In genomic region chr1:212514056-212514614, GRCh38 we compare ENCODE assay signal across 1 cellular context.
TF ChIP-seq lines count a peak whose summit lies in the region.

No MANE protein-coding gene starts in this region.

TF ChIP-seq in K562, 482 proteins besides CTCF, POLR2A, EP300 and RAD21 (continued from another document and continues in another):
- TF ChIP-seq ZBTB40 (IDR thresholded peaks at IDR 0.05) = peak; percentile 67
- TF ChIP-seq ZBTB40 (CRISPR knock-in tag; IDR thresholded peaks at IDR 0.05) = no peak
- TF ChIP-seq CHD1 (IDR thresholded peaks at IDR 0.05; ENCODE audit: low read length) = no peak
- TF ChIP-seq KLF13 (tag; IDR thresholded peaks at IDR 0.05; ENCODE audit: borderline replicate concordance, low read depth) = no peak
- no peak for TF ChIP-seq NUFIP1 (IDR thresholded peaks at IDR 0.05; ENCODE audit: partially characterized antibody)
- no peak for TF ChIP-seq ATF4 (CRISPR knock-in tag; IDR thresholded peaks at IDR 0.05)
- TF ChIP-seq, protein P1, sequence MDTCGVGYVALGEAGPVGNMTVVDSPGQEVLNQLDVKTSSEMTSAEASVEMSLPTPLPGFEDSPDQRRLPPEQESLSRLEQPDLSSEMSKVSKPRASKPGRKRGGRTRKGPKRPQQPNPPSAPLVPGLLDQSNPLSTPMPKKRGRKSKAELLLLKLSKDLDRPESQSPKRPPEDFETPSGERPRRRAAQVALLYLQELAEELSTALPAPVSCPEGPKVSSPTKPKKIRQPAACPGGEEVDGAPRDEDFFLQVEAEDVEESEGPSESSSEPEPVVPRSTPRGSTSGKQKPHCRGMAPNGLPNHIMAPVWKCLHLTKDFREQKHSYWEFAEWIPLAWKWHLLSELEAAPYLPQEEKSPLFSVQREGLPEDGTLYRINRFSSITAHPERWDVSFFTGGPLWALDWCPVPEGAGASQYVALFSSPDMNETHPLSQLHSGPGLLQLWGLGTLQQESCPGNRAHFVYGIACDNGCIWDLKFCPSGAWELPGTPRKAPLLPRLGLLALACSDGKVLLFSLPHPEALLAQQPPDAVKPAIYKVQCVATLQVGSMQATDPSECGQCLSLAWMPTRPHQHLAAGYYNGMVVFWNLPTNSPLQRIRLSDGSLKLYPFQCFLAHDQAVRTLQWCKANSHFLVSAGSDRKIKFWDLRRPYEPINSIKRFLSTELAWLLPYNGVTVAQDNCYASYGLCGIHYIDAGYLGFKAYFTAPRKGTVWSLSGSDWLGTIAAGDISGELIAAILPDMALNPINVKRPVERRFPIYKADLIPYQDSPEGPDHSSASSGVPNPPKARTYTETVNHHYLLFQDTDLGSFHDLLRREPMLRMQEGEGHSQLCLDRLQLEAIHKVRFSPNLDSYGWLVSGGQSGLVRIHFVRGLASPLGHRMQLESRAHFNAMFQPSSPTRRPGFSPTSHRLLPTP (IDR thresholded peaks at IDR 0.05; ENCODE audit: borderline replicate concordance, extremely low read depth, insufficient read length) = no peak
- no peak for TF ChIP-seq ZNF76 (CRISPR knock-in tag; IDR thresholded peaks at IDR 0.05; ENCODE audit: borderline replicate concordance)
- no peak for TF ChIP-seq KAT8 (IDR thresholded peaks at IDR 0.05; ENCODE audit: low read depth)
- TF ChIP-seq PATZ1 (CRISPR knock-in tag; IDR thresholded peaks at IDR 0.05; ENCODE audit: borderline replicate concordance) = no peak
- TF ChIP-seq STAG1 (CRISPR knock-in tag; IDR thresholded peaks at IDR 0.05; ENCODE audit: borderline replicate concordance) = 0 out of 2 replicates have a peak, but pooled peaks have one; percentile 9
- no peak for TF ChIP-seq CBX1 (IDR thresholded peaks at IDR 0.05; ENCODE audit: low read depth)
- no peak for TF ChIP-seq SMARCC2 (IDR thresholded peaks at IDR 0.05; ENCODE audit: low read depth)
- no peak for TF ChIP-seq COPS2 (conservative IDR thresholded peaks at IDR 0.05)
- TF ChIP-seq CREM (IDR thresholded peaks at IDR 0.05; ENCODE audit: low read depth) = peak; percentile 54; the same call in 1 of the 2 replicates
- TF ChIP-seq FOXK2 (conservative IDR thresholded peaks at IDR 0.05 in 1 of 2, IDR thresholded peaks at IDR 0.05 in 1 of 2; ENCODE audit: low read depth in 2 of 2) = no peak
- no peak for TF ChIP-seq SMAD2 (IDR thresholded peaks at IDR 0.05; ENCODE audit: low read depth, low read length)
- TF ChIP-seq E2F3 (CRISPR knock-in tag; IDR thresholded peaks at IDR 0.05) = no peak
- TF ChIP-seq, protein P2, sequence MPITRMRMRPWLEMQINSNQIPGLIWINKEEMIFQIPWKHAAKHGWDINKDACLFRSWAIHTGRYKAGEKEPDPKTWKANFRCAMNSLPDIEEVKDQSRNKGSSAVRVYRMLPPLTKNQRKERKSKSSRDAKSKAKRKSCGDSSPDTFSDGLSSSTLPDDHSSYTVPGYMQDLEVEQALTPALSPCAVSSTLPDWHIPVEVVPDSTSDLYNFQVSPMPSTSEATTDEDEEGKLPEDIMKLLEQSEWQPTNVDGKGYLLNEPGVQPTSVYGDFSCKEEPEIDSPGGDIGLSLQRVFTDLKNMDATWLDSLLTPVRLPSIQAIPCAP (CRISPR knock-in tag; IDR thresholded peaks at IDR 0.05; ENCODE audit: borderline replicate concordance) = no peak
- TF ChIP-seq, protein P3, sequence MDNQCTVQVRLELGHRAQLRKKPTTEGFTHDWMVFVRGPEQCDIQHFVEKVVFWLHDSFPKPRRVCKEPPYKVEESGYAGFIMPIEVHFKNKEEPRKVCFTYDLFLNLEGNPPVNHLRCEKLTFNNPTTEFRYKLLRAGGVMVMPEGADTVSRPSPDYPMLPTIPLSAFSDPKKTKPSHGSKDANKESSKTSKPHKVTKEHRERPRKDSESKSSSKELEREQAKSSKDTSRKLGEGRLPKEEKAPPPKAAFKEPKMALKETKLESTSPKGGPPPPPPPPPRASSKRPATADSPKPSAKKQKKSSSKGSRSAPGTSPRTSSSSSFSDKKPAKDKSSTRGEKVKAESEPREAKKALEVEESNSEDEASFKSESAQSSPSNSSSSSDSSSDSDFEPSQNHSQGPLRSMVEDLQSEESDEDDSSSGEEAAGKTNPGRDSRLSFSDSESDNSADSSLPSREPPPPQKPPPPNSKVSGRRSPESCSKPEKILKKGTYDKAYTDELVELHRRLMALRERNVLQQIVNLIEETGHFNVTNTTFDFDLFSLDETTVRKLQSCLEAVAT (IDR thresholded peaks at IDR 0.05) = no peak
- peak; percentile 74; the same call in 1 of the 2 replicates for TF ChIP-seq ETV5 (CRISPR knock-in tag; IDR thresholded peaks at IDR 0.05; ENCODE audit: low read depth)
- TF ChIP-seq ZNF766 (CRISPR knock-in tag; conservative IDR thresholded peaks at IDR 0.05) = 0 out of 2 replicates have a peak, but pooled peaks have one; percentile 35
- no peak for TF ChIP-seq SOX6 (IDR thresholded peaks at IDR 0.05)
- TF ChIP-seq FOXJ2 (tag; IDR thresholded peaks at IDR 0.05) = no peak
- TF ChIP-seq JUND (IDR thresholded peaks at IDR 0.05; ENCODE audit: borderline replicate concordance, low read depth, low read length) = no peak
- no peak for TF ChIP-seq JUND (tag; IDR thresholded peaks at IDR 0.05; ENCODE audit: borderline replicate concordance, low read depth, low read length)
- no peak for TF ChIP-seq ZBED1 (IDR thresholded peaks at IDR 0.05)
- no peak for TF ChIP-seq DPF2 (IDR thresholded peaks at IDR 0.05)
- TF ChIP-seq TOE1 (IDR thresholded peaks at IDR 0.05; ENCODE audit: borderline replicate concordance) = no peak
- 0 out of 2 replicates have a peak, but pooled peaks have one; percentile 69 for TF ChIP-seq TOE1 (CRISPR knock-in tag; IDR thresholded peaks at IDR 0.05; ENCODE audit: borderline replicate concordance, low read depth)
- peak; percentile 25; the same call in 1 of the 2 replicates for TF ChIP-seq FOSL1 (tag; conservative IDR thresholded peaks at IDR 0.05)
- TF ChIP-seq, protein P4, sequence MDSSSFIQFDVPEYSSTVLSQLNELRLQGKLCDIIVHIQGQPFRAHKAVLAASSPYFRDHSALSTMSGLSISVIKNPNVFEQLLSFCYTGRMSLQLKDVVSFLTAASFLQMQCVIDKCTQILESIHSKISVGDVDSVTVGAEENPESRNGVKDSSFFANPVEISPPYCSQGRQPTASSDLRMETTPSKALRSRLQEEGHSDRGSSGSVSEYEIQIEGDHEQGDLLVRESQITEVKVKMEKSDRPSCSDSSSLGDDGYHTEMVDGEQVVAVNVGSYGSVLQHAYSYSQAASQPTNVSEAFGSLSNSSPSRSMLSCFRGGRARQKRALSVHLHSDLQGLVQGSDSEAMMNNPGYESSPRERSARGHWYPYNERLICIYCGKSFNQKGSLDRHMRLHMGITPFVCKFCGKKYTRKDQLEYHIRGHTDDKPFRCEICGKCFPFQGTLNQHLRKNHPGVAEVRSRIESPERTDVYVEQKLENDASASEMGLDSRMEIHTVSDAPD (CRISPR knock-in tag; IDR thresholded peaks at IDR 0.05) = no peak
- no peak for TF ChIP-seq ZSCAN29 (IDR thresholded peaks at IDR 0.05)
- no peak for TF ChIP-seq HEY1 (CRISPR knock-in tag; IDR thresholded peaks at IDR 0.05; ENCODE audit: borderline replicate concordance)
- no peak for TF ChIP-seq CSDE1 (IDR thresholded peaks at IDR 0.05)
- TF ChIP-seq HDGF (IDR thresholded peaks at IDR 0.05) = no peak
- TF ChIP-seq NFIX (CRISPR knock-in tag; IDR thresholded peaks at IDR 0.05; ENCODE audit: low read depth) = no peak
